25 cellular contexts compared by ENCODE assay signal in the genomic region with DNA sequence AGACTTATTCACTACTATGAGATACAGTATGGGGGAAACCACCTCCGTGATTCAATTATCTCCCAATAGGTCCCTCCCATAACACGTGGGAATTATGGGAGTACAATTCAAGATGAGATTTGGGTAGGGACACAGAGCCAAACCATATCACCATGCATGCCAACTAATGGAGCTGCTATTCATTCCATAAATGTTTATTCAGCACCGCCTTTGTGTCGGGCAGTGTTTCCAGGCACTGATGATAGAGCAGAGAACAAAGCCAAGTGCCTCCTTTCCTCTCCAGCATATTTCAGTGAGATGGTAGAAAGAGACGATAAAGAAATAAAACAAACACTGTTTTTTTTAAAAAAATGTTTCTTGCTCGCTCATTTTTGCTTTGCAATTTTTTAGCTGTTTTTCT.
DNase-seq lines count a peak whose midpoint lies in the region; ATAC-seq, FAIRE-seq and TF ChIP-seq lines count a peak whose summit lies in the region.
"Had no signal": no experiment of that assay in that cellular context is flagged by ENCODE, and none has a peak within 500 bp of the region (broad histone marks: within the 10 kb centered on the region; RNA-seq: fewer than 3 reads in every experiment).

No MANE protein-coding gene starts in this region.

- peaks cover 0 to 5% (median 0%) of the 10 kb centered on the region in 11 donors for H3K9me3 ChIP-seq in heart right ventricle
- H3K9me3 ChIP-seq: BE2C had no signal

- H3K27me3 ChIP-seq in heart right ventricle, result peaks cover 0 to 3% (median 0%) of the 10 kb centered on the region in 7 donors
- H3K27me3 ChIP-seq: BE2C had no signal

- FAIRE-seq in urothelium cell line (lab: Jason Lieb, UNC), result peak; percentile 50
- FAIRE-seq: GM18507, H54, HepG2 had no signal

- no peak overlapping the region for H3K27ac ChIP-seq in heart right ventricle
- H3K27ac ChIP-seq: 22Rv1, PC-9 had no signal

- no peak for ATAC-seq in Right ventricle myocardium inferior
- no peak for ATAC-seq in HG02840 (IDR thresholded peaks at IDR 0.05; ENCODE audit: low FRiP score, unreplicated experiment)
- ATAC-seq in heart right ventricle, result no peak
- ATAC-seq: HepG2, T-cell had no signal

- H3K4me1 ChIP-seq in heart right ventricle, result no peaks in the 10 kb centered on the region
- H3K4me1 ChIP-seq: BE2C had no signal

- WGBS in heart right ventricle, 2 donors, result 72 to 73% methylated on average over 6 of the region's 6 CpGs

- TF ChIP-seq CTCF in heart right ventricle (IDR thresholded peaks at IDR 0.05), result no peak

- DNase-seq in NCI-H1417 (lab: John Stamatoyannopoulos, UW) (peak in 2 of 3 experiments; percentile 8 to 19), NCI-H1417 treated with DMSO at 0.1 percent for 48 hours (lab: John Stamatoyannopoulos, UW) (no peak), NCI-H1092 (lab: John Stamatoyannopoulos, UW) (peak; percentile 78), NCI-H69 (lab: John Stamatoyannopoulos, UW) (peak; percentile 52), urothelium cell line (ENCODE audit: low spot score) (no peak), Right ventricle myocardium inferior (ENCODE audit: missing footprints) (no peak), heart right ventricle (no peak)
- DNase-seq: ACHN; BE2C; Calu3; CD8-positive, alpha-beta memory T cell; Kasumi-1; MV-4-11; NCI-H187 treated with DMSO at 0.1 percent for 48 hours; NCI-H2171; NCI-H345; NCI-H510A treated with DMSO at 0.1 percent for 48 hours; PC-9; Right ventricle myocardium superior; T-cell had no signal

- no peaks in the 10 kb centered on the region for H3K36me3 ChIP-seq in heart right ventricle
- H3K36me3 ChIP-seq: BE2C had no signal

- intact Hi-C loops in Right ventricle myocardium inferior (cut with DNase I) (no loop called here), heart right ventricle (cut with DNase I) (no loop called here)

- no peak overlapping the region for H3K4me3 ChIP-seq in heart right ventricle
- H3K4me3 ChIP-seq: PC-9 had no signal

Comparison
In these comparisons a context has a peak if more than half of its experiments do, and no peak if none do; other contexts are left out.
1. DNase-seq: peak in NCI-H1417 (2 of 3), NCI-H1092 (single experiment) and NCI-H69 (single experiment); none in NCI-H1417 treated with DMSO at 0.1 percent for 48 hours (single experiment), urothelium cell line (single experiment), Right ventricle myocardium inferior (single experiment) and heart right ventricle (0 of 2).